11 cellular contexts compared by ENCODE assay signal in genomic region chr11:2300936-2301630, GRCh38. TPM values are rescaled to one million over a fixed set of nuclear protein-coding genes. Genes with fewer than 3 reads are reported as not detected.
DNase-seq lines count a peak whose midpoint lies in the region; ATAC-seq, FAIRE-seq and TF ChIP-seq lines count a peak whose summit lies in the region.
"Had no signal": no experiment of that assay in that cellular context is flagged by ENCODE, and none has a peak within 500 bp of the region (broad histone marks: within the 10 kb centered on the region; RNA-seq: fewer than 3 reads in every experiment).

No MANE protein-coding gene starts in this region.

- no peaks in the 10 kb centered on the region for H3K9me3 Mint-ChIP-seq in MCF 10A (ENCODE audit: unreplicated experiment)
- H3K9me3 Mint-ChIP-seq in H9 = no peaks in the 10 kb centered on the region

- POLR2A ChIA-PET in MCF 10A (lab: Yijun Ruan, JAX) = no interaction called here

- no peak overlapping the region for H3K27ac Mint-ChIP-seq in MCF 10A (ENCODE audit: low read depth, unreplicated experiment)
- no peak overlapping the region for H3K27ac Mint-ChIP-seq in H9

- peaks cover 0 to 7% of the 10 kb centered on the region in 2 donors for H3K4me1 ChIP-seq in breast epithelium
- peaks cover 33 to 60% (median 43%) of the 10 kb centered on the region in 4 donors for H3K4me1 ChIP-seq in upper lobe of left lung
- no peaks in the 10 kb centered on the region for H3K4me1 ChIP-seq in H9 (ENCODE audit: insufficient read depth, low read length)

- no peak overlapping the region for H2AFZ ChIP-seq in H9 (ENCODE audit: low read length)

- intact Hi-C loops in breast epithelium (cut with DNase I; ENCODE audit: low total_unique reads) = no loop called here
- intact Hi-C loops in MCF 10A (cut with micrococcal nuclease) = no loop called here

- no peak overlapping the region for H4K91ac ChIP-seq in H9 (ENCODE audit: insufficient read length, low read depth, low read length)

- H3T11ph ChIP-seq in H9 (ENCODE audit: low read length) = no peak overlapping the region

- H4K5ac ChIP-seq in H9 (ENCODE audit: insufficient read length, low read depth, low read length) = no peak overlapping the region

- no peak for TF ChIP-seq POLR2A in breast epithelium (IDR thresholded peaks at IDR 0.05)
- no peak for TF ChIP-seq POLR2A in upper lobe of left lung (IDR thresholded peaks at IDR 0.05)

- ATAC-seq in left lobe of liver (no peak), upper lobe of left lung (ENCODE audit: low FRiP score in 2 of 2) (no peak)

- no peak overlapping the region for H3K14ac ChIP-seq in H9 (ENCODE audit: insufficient read depth, low read length)

- FAIRE-seq in RCC 7860 (lab: Jason Lieb, UNC) = no peak

- H3K4me1 Mint-ChIP-seq in MCF 10A (ENCODE audit: insufficient read depth, unreplicated experiment) = peaks cover under 1% of the 10 kb centered on the region
- H3K4me1 Mint-ChIP-seq in H9 = 0 out of 4 replicates have a peak, but pooled peaks cover 0 to 3% of the 10 kb centered on the region in 2 experiments

- no peak overlapping the region for H2BK20ac ChIP-seq in H9 (ENCODE audit: low read depth, low read length, poor library complexity, severe bottlenecking)

- peak; percentile 17 to 50 for DNase-seq in breast epithelium (ENCODE audit: low spot score in 2 of 2)
- no peak for DNase-seq in MCF 10A (ENCODE audit: unreplicated experiment)
- DNase-seq in activated CD8-positive, alpha-beta memory T cell treated with anti-CD3 and anti-CD28 coated beads, Interleukin-2, amount 50 U/mL, for 48 hours = peak; percentile 63
- DNase-seq in left lobe of liver (ENCODE audit: low spot score) = peak; percentile 46
- peak; percentile 43 to 62 for DNase-seq in upper lobe of left lung
- DNase-seq in H9 = no peak
- no peak for DNase-seq in RCC 7860 (ENCODE audit: low spot score)
- DNase-seq in SK-N-DZ (ENCODE audit: low spot score) = no peak
- DNase-seq: NCI-H1092, retina had no signal

- H3K23ac ChIP-seq in H9 (ENCODE audit: insufficient read length, low read depth, low read length) = no peak overlapping the region

- H4K20me1 ChIP-seq in H9 (ENCODE audit: control insufficient read depth, insufficient read depth, insufficient read length) = no peaks in the 10 kb centered on the region

- H3K18ac ChIP-seq in H9 (ENCODE audit: insufficient read length, low read depth, low read length) = no peak overlapping the region

- H3K4me3 ChIP-seq in breast epithelium (peak overlapping the region in 1 of 3 donors; percentile 8), upper lobe of left lung (peak overlapping the region in 3 of 4 donors; percentile 23 to 42 (median 31))

- no peak overlapping the region for H2BK5ac ChIP-seq in H9 (ENCODE audit: insufficient read length, low read length)

- WGBS in upper lobe of left lung, 2 donors = 44 to 77% methylated on average over 7 to 24 of the region's 24 CpGs
- no CpG with 5 or more reads among the region's 24 CpGs for WGBS in H9 (ENCODE audit: extremely low coverage, insufficient read length, low lambda C conversion rate)

- H2AK5ac ChIP-seq in H9 (ENCODE audit: insufficient read length, low read length) = no peak overlapping the region

- no peak overlapping the region for H2BK12ac ChIP-seq in H9 (ENCODE audit: insufficient read length, low read depth, low read length)

- CTCF ChIA-PET in MCF 10A (lab: Yijun Ruan, JAX) = interaction anchor here (0.9 to 10.6 kb wide), 5 partner anchors 101 to 119 kb away, joined by 3 to 240 read pairs (median 61); no protein-coding TSS in a partner anchor

- H3K56ac ChIP-seq in H9 (ENCODE audit: insufficient read length, low read depth, low read length) = no peak overlapping the region

- H3K23me2 ChIP-seq in H9 (ENCODE audit: insufficient read length, low read depth, low read length, poor library complexity, severe bottlenecking) = no peaks in the 10 kb centered on the region

- no peak overlapping the region for H2BK120ac ChIP-seq in H9 (ENCODE audit: low read depth, low read length, poor library complexity, severe bottlenecking)

- H3K36me3 Mint-ChIP-seq in MCF 10A (ENCODE audit: insufficient read depth, unreplicated experiment) (no peaks in the 10 kb centered on the region), H9 (ENCODE audit: insufficient read depth in 1 of 3, low read depth in 3 of 3) (no peaks in the 10 kb centered on the region)

- H3K27me3 ChIP-seq in breast epithelium (no peaks in the 10 kb centered on the region), upper lobe of left lung (no peaks in the 10 kb centered on the region), H9 (ENCODE audit: insufficient read depth, low read length) (no peaks in the 10 kb centered on the region; the same call in 1 of the 2 replicates)

- no peaks in the 10 kb centered on the region for H3K79me1 ChIP-seq in H9 (ENCODE audit: insufficient read depth, low read depth, low read length, poor library complexity, severe bottlenecking)

- no peaks in the 10 kb centered on the region for H3K36me3 ChIP-seq in breast epithelium
- H3K36me3 ChIP-seq in upper lobe of left lung = no peaks in the 10 kb centered on the region

- no peak overlapping the region for H4K8ac ChIP-seq in H9 (replicated peaks; ENCODE audit: insufficient read length, low read depth, low read length)

- no peak overlapping the region for H3K4me3 Mint-ChIP-seq in MCF 10A (ENCODE audit: unreplicated experiment)
- H3K4me3 Mint-ChIP-seq in H9 = no peak overlapping the region

- no peak overlapping the region for H3K27ac ChIP-seq in breast epithelium
- peak overlapping the region; percentile 69 to 93 (median 85) for H3K27ac ChIP-seq in upper lobe of left lung
- no peak overlapping the region for H3K27ac ChIP-seq in H9 (ENCODE audit: insufficient read length, low read depth, low read length)
- H3K27ac ChIP-seq: C4-2B had no signal

- H3K4me2 ChIP-seq in H9 (ENCODE audit: insufficient read depth, insufficient read length, low read length) = no peak overlapping the region

- no peaks in the 10 kb centered on the region for H3K79me2 ChIP-seq in H9 (ENCODE audit: insufficient read depth, low read length)

- no peak overlapping the region for H2BK15ac ChIP-seq in H9 (ENCODE audit: low read depth, low read length)

- no peak overlapping the region for H3K4ac ChIP-seq in H9 (ENCODE audit: low read depth, low read length)

- H3K27me3 Mint-ChIP-seq in MCF 10A (ENCODE audit: insufficient read depth, unreplicated experiment) (no peaks in the 10 kb centered on the region), H9 (ENCODE audit: low read depth) (peaks cover 13% of the 10 kb centered on the region)

- BruUV-seq in MCF 10A (replicated peaks; lab: Mats Ljungman, UMichigan) = no TSS peak

- H3K9ac ChIP-seq in H9 (ENCODE audit: extremely low read depth, insufficient read length, low read length) = no peak overlapping the region

- no peak for TF ChIP-seq EP300 in upper lobe of left lung (IDR thresholded peaks at IDR 0.05)

- TF ChIP-seq CTCF in breast epithelium (IDR thresholded peaks at IDR 0.05) = no peak
- no peak for TF ChIP-seq CTCF in MCF 10A (IDR thresholded peaks at IDR 0.05; ENCODE audit: unreplicated experiment)
- TF ChIP-seq CTCF in upper lobe of left lung (IDR thresholded peaks at IDR 0.05) = no peak
- TF ChIP-seq CTCF in H9 (conservative IDR thresholded peaks at IDR 0.05) = no peak

- H3K9me3 ChIP-seq in breast epithelium (no peaks in the 10 kb centered on the region), upper lobe of left lung (no peaks in the 10 kb centered on the region), H9 (ENCODE audit: control insufficient read depth, low read depth, low read length) (no peaks in the 10 kb centered on the region)

RNA-seq across cellular contexts. Expression of gene C11orf21, which starts 0.6 kb away (rescaled TPM):
- total RNA-seq in breast epithelium (1 to 10 TPM in 1 of 3 donors, under 1 TPM in 2; 0.33 to 1.0 (median 0.96) TPM), MCF 10A (2022) (not detected in 2 replicates), left lobe of liver (0.35 TPM), upper lobe of left lung (10 to 100 TPM in 2 of 6 donors, 1 to 10 TPM in 4; 2.3 to 20.3 (median 9.5) TPM), H9 (2021) (not detected in 2 replicates)
- polyA plus RNA-seq in SK-N-DZ (2014; cell fraction: cytosol; rRNA removed) = not detected in 2 replicates
- polyA plus RNA-seq in SK-N-DZ (2014; cell fraction: nucleus; rRNA removed) = 0.29 TPM in 1 of 2 replicates, not detected in the other

RNA-seq across cellular contexts. Expression of gene TSPAN32, which starts 0.7 kb away (rescaled TPM):
- total RNA-seq in breast epithelium (1 to 10 TPM in 2 of 3 donors, under 1 TPM in 1; 0.33 to 2.4 (median 1.0) TPM), MCF 10A (2022) (not detected in 2 replicates), left lobe of liver (0.35 TPM), upper lobe of left lung (10 to 100 TPM in 2 of 6 donors, 1 to 10 TPM in 4; 3.1 to 16.4 (median 6.8) TPM), H9 (2021) (not detected in 2 replicates)
- polyA plus RNA-seq in SK-N-DZ (2014; cell fraction: cytosol; rRNA removed) = not detected in 2 replicates
- polyA plus RNA-seq in SK-N-DZ (2014; cell fraction: nucleus; rRNA removed) = 0.17 and 0.58 TPM in 2 replicates

RNA-seq across cellular contexts. Expression of gene ASCL2, which starts 30.7 kb away (rescaled TPM):
- 1 to 10 TPM in 2 of 3 donors, under 1 TPM in 1; 0.96 to 4.8 (median 3.3) TPM for total RNA-seq in breast epithelium
- total RNA-seq in MCF 10A (2022) = not detected in 2 replicates
- 0.83 TPM for total RNA-seq in left lobe of liver
- 1 to 10 TPM in 4 of 6 donors, not detected in 2; 1.4 to 3.4 (median 1.9) TPM for total RNA-seq in upper lobe of left lung
- 0.35 TPM in 2 replicates for total RNA-seq in H9 (2021)
- not detected in 2 replicates for polyA plus RNA-seq in SK-N-DZ (2014; cell fraction: cytosol; rRNA removed)
- not detected in 2 replicates for polyA plus RNA-seq in SK-N-DZ (2014; cell fraction: nucleus; rRNA removed)

Comparison
In these comparisons a context has a peak if more than half of its experiments do, and no peak if none do; other contexts are left out.
1. DNase-seq: peak in breast epithelium (2 of 2), activated CD8-positive, alpha-beta memory T cell treated with anti-CD3 and anti-CD28 coated beads, Interleukin-2, amount 50 U/mL, for 48 hours (single experiment), left lobe of liver (single experiment) and upper lobe of left lung (2 of 2); none in MCF 10A (single experiment), H9 (single experiment), RCC 7860 (single experiment) and SK-N-DZ (single experiment).
2. H3K27ac ChIP-seq: peak in upper lobe of left lung (4 of 4); none in breast epithelium (0 of 2) and H9 (single experiment).